Comparison of ENCODE assay signal across 12 cellular contexts in the genomic region with DNA sequence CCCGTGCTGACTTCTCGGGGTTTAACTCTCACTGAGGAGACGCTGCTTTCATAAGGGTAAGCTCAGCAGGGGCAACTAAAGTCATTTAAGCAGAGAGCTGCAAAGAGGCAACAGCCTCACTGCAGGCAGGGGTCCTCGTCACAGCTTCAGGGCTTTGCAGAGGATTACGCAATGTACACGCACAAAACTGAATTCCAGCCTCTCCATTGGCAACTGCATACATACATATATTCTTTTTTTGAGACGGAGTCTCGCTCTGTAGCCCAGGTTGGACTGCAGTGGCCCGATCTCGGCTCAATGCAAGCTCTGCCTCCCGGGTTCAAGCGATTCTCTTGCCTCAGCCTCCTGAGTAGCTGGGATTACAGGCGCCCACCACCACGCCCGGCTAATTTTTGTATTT. TPM values are rescaled to one million over a fixed set of nuclear protein-coding genes. Genes with fewer than 3 reads are reported as not detected.
DNase-seq lines count a peak whose midpoint lies in the region; ATAC-seq and TF ChIP-seq lines count a peak whose summit lies in the region.
"Had no signal": no experiment of that assay in that cellular context is flagged by ENCODE, and none has a peak within 500 bp of the region (broad histone marks: within the 10 kb centered on the region; RNA-seq: fewer than 3 reads in every experiment).

No MANE protein-coding gene starts in this region.

- H2AFZ ChIP-seq in IMR-90 (replicated peaks; ENCODE audit: low read length, poor library complexity): no peak overlapping the region

- no peak for TF ChIP-seq POLR2A in IMR-90 (IDR thresholded peaks at IDR 0.05; ENCODE audit: low read depth, low read length)

- peaks cover 6% of the 10 kb centered on the region; the same call in 1 of the 2 replicates for H3K9me1 ChIP-seq in IMR-90 (ENCODE audit: insufficient read depth, low read length)

- peaks cover 26 to 78% of the 10 kb centered on the region in 2 experiments for H3K79me1 ChIP-seq in IMR-90 (ENCODE audit: low read depth in 1 of 2, low read length in 2 of 2)

- DNase-seq in SIG-M5 treated with dmso at 0.1 percent for 504 hours (lab: John Stamatoyannopoulos, UW; ENCODE audit: unreplicated experiment): peak; percentile 76
- DNase-seq in SIG-M5 (lab: John Stamatoyannopoulos, UW): no peak
- DNase-seq in IMR-90: peak; percentile 49
- DNase-seq in adipocyte (ENCODE audit: low read depth): peak; percentile 60
- DNase-seq in nephron progenitor cell: no peak
- no peak for DNase-seq in SK-N-DZ (ENCODE audit: low spot score)
- DNase-seq in T-helper 9 cell: no peak
- no peak for DNase-seq in pons (ENCODE audit: low spot score)
- DNase-seq: activated CD4-positive, alpha-beta T cell treated with anti-CD3 and anti-CD28 coated beads, Interleukin-2, amount 50 U/mL, for 1 hour; effector CD4-positive, alpha-beta T cell; NCI-H1105 treated with DMSO at 0.1 percent for 48 hours had no signal

- H3K4ac ChIP-seq in IMR-90 (ENCODE audit: low read depth, low read length): no peak overlapping the region

- no peak overlapping the region for H3K56ac ChIP-seq in IMR-90 (ENCODE audit: extremely low read depth, insufficient read depth, low read length)

- H2AK5ac ChIP-seq in IMR-90 (ENCODE audit: low read depth, low read length): no peak overlapping the region

- peak overlapping the region; percentile 48 for H3K27ac Mint-ChIP-seq in nephron progenitor cell
- H3K27ac Mint-ChIP-seq: activated naive CD8-positive, alpha-beta T cell had no signal

- BruUV-seq in IMR-90 (replicated peaks; lab: Mats Ljungman, UMichigan): no TSS peak

- TF ChIP-seq CTCF in IMR-90 (conservative IDR thresholded peaks at IDR 0.05; ENCODE audit: low read depth, low read length) (0 out of 2 replicates have a peak, but pooled peaks have one; percentile 15), nephron progenitor cell (IDR thresholded peaks at IDR 0.05) (no peak)

- dilution Hi-C loops in IMR-90 (cut with HindIII; ENCODE audit: low sequenced_read_pairs, unreplicated experiment): no loop called here

- CTCF ChIA-PET in IMR-90 (lab: Yijun Ruan, JAX): no interaction called here

- no peak overlapping the region for H2BK120ac ChIP-seq in IMR-90 (ENCODE audit: low read depth, low read length)

- H3K4me1 Mint-ChIP-seq in nephron progenitor cell: peaks cover 38% of the 10 kb centered on the region

- H3K4me3 ChIP-seq in IMR-90 (ENCODE audit: insufficient read depth, low read depth, low read length) (no peak overlapping the region), adipocyte (ENCODE audit: low read length) (no peak overlapping the region)

- no peak for ATAC-seq in IMR-90 (ENCODE audit: low read depth)

- peaks cover 39% of the 10 kb centered on the region for H3K36me3 Mint-ChIP-seq in nephron progenitor cell (ENCODE audit: low read depth)

- H3K36me3 ChIP-seq in IMR-90 (ENCODE audit: control insufficient read depth, insufficient read depth, low read length): no peaks in the 10 kb centered on the region
- no peaks in the 10 kb centered on the region for H3K36me3 ChIP-seq in adipocyte (ENCODE audit: control insufficient read depth, insufficient read depth, low read length, severe bottlenecking)

- no peak overlapping the region for H3K27ac ChIP-seq in IMR-90 (ENCODE audit: insufficient read depth, low read length)

- H2AK9ac ChIP-seq in IMR-90 (replicated peaks; ENCODE audit: low read depth, low read length, poor library complexity): no peak overlapping the region

- H3K9ac ChIP-seq in IMR-90 (ENCODE audit: low read depth, low read length) (no peak overlapping the region), adipocyte (ENCODE audit: low read length) (no peak overlapping the region)

- no peak for TF ChIP-seq RAD21 in IMR-90 (IDR thresholded peaks at IDR 0.05; ENCODE audit: low read length)

- intact Hi-C loops in IMR-90 (cut with micrococcal nuclease): no loop called here

- no peak overlapping the region for H2BK20ac ChIP-seq in IMR-90 (ENCODE audit: low read depth, low read length)

- no peak overlapping the region for H3K4me2 ChIP-seq in IMR-90 (ENCODE audit: low read depth, low read length)

- H3K9me3 ChIP-seq in IMR-90 (ENCODE audit: control insufficient read depth, insufficient read depth, low read length) (no peaks in the 10 kb centered on the region), adipocyte (ENCODE audit: control insufficient read depth, low read length) (no peaks in the 10 kb centered on the region)

- POLR2A ChIA-PET in IMR-90 (lab: Charles Lee; ENCODE audit: unreplicated experiment): no interaction called here

- no peaks in the 10 kb centered on the region for H3K9me3 Mint-ChIP-seq in nephron progenitor cell

- H4K91ac ChIP-seq in IMR-90 (ENCODE audit: insufficient read depth, low read depth, low read length): no peak overlapping the region

- no peak overlapping the region for H3K23ac ChIP-seq in IMR-90 (ENCODE audit: low read depth, low read length)

- 47% methylated on average over 3 of the region's 15 CpGs; no CpG with 5 or more reads in 1 of the 2 experiments for WGBS in IMR-90 (ENCODE audit: extremely low coverage in 2 of 2, insufficient read length in 1 of 2), 2 experiments

- H3K4me3 Mint-ChIP-seq in nephron progenitor cell: no peak overlapping the region

- in situ Hi-C loops in IMR-90 (cut with MboI; ENCODE audit: low sequenced_read_pairs): no loop called here

- H3K27me3 Mint-ChIP-seq in nephron progenitor cell (ENCODE audit: low read depth, poor library complexity): peaks cover 3% of the 10 kb centered on the region
- H3K27me3 Mint-ChIP-seq: activated naive CD8-positive, alpha-beta T cell had no signal

- no peak overlapping the region for H2BK15ac ChIP-seq in IMR-90 (ENCODE audit: low read depth, low read length)

- H2BK5ac ChIP-seq in IMR-90 (ENCODE audit: low read depth, low read length, poor library complexity, severe bottlenecking): no peak overlapping the region

- peaks cover 14% of the 10 kb centered on the region for H4K20me1 ChIP-seq in IMR-90 (ENCODE audit: insufficient read depth, low read length)

- H3K27me3 ChIP-seq in IMR-90 (ENCODE audit: control insufficient read depth, insufficient read depth, low read length) (no peaks in the 10 kb centered on the region), adipocyte (replicated peaks; ENCODE audit: control insufficient read depth, insufficient read depth, low read length) (no peaks in the 10 kb centered on the region)

- no peak overlapping the region for H3K14ac ChIP-seq in IMR-90 (replicated peaks; ENCODE audit: low read depth, low read length)

- no peak overlapping the region for H4K5ac ChIP-seq in IMR-90 (ENCODE audit: low read depth, low read length)

- H4K8ac ChIP-seq in IMR-90 (ENCODE audit: low read depth in 2 of 2, low read length in 2 of 2): no peak overlapping the region

- H3K18ac ChIP-seq in IMR-90 (ENCODE audit: low read depth, low read length): no peak overlapping the region

- peaks cover 2% of the 10 kb centered on the region; the same call in 1 of the 2 replicates for H3K4me1 ChIP-seq in IMR-90 (ENCODE audit: control insufficient read depth, insufficient read depth, low read length)
- H3K4me1 ChIP-seq in adipocyte (ENCODE audit: control insufficient read depth, insufficient read depth, low read length): peaks cover 14% of the 10 kb centered on the region

TF ChIP-seq in IMR-90, 13 proteins besides CTCF, POLR2A, EP300 and RAD21:
- TF ChIP-seq RCOR1 (IDR thresholded peaks at IDR 0.05; ENCODE audit: insufficient replicate concordance, low read length) (no peak), RFX5 (IDR thresholded peaks at IDR 0.05; ENCODE audit: low read depth, low read length) (no peak), CEBPB (IDR thresholded peaks at IDR 0.05; ENCODE audit: low read depth, low read length) (peak; percentile 98)

RNA-seq across cellular contexts. Expression of a gene that starts 2.4 kb away (rescaled TPM):
- 5.0 and 5.3 TPM in 2 replicates for total RNA-seq in IMR-90 (2012; rRNA removed)
- polyA plus RNA-seq in IMR-90 (2012; rRNA removed): 10.0 and 10.6 TPM in 2 replicates
- 7.2 and 11.4 TPM in 2 replicates for polyA plus RNA-seq in IMR-90 (2012; cell fraction: cytosol; rRNA removed)
- 17.0 and 27.6 TPM in 2 replicates for polyA plus RNA-seq in IMR-90 (2012; cell fraction: nucleus; rRNA removed; ENCODE audit: low replicate concordance)
- 21.0 and 24.1 TPM in 2 replicates for polyA plus RNA-seq in SK-N-DZ (2014; cell fraction: cytosol; rRNA removed)
- polyA plus RNA-seq in SK-N-DZ (2014; cell fraction: nucleus; rRNA removed): 27.4 and 33.7 TPM in 2 replicates

RNA-seq across cellular contexts. Expression of a gene that starts 28.7 kb away (rescaled TPM):
- 20.3 and 21.1 TPM in 2 replicates for total RNA-seq in IMR-90 (2012; rRNA removed)
- polyA plus RNA-seq in IMR-90 (2012; rRNA removed): 62.3 and 67.4 TPM in 2 replicates
- 33.4 and 56.7 TPM in 2 replicates for polyA plus RNA-seq in IMR-90 (2012; cell fraction: cytosol; rRNA removed)
- polyA plus RNA-seq in IMR-90 (2012; cell fraction: nucleus; rRNA removed; ENCODE audit: low replicate concordance): 57.3 and 74.5 TPM in 2 replicates
- 328 and 395 TPM in 2 replicates for polyA plus RNA-seq in SK-N-DZ (2014; cell fraction: cytosol; rRNA removed)
- polyA plus RNA-seq in SK-N-DZ (2014; cell fraction: nucleus; rRNA removed): 365 and 369 TPM in 2 replicates

RNA-seq across cellular contexts. Expression of a gene that starts 33.6 kb away (rescaled TPM):
- total RNA-seq in IMR-90 (2012; rRNA removed): 9.4 and 14.7 TPM in 2 replicates
- 18.8 and 22.5 TPM in 2 replicates for polyA plus RNA-seq in IMR-90 (2012; rRNA removed)
- polyA plus RNA-seq in IMR-90 (2012; cell fraction: cytosol; rRNA removed): 7.5 and 18.1 TPM in 2 replicates
- 121 and 228 TPM in 2 replicates for polyA plus RNA-seq in IMR-90 (2012; cell fraction: nucleus; rRNA removed; ENCODE audit: low replicate concordance)
- 18.3 and 19.3 TPM in 2 replicates for polyA plus RNA-seq in SK-N-DZ (2014; cell fraction: cytosol; rRNA removed)
- 124 and 166 TPM in 2 replicates for polyA plus RNA-seq in SK-N-DZ (2014; cell fraction: nucleus; rRNA removed)

RNA-seq across cellular contexts. Expression of a gene that starts 50.4 kb away (rescaled TPM):
- 4.2 and 4.7 TPM in 2 replicates for total RNA-seq in IMR-90 (2012; rRNA removed)
- polyA plus RNA-seq in IMR-90 (2012; rRNA removed): 10.6 and 12.2 TPM in 2 replicates
- 3.2 and 6.8 TPM in 2 replicates for polyA plus RNA-seq in IMR-90 (2012; cell fraction: cytosol; rRNA removed)
- polyA plus RNA-seq in IMR-90 (2012; cell fraction: nucleus; rRNA removed; ENCODE audit: low replicate concordance): 10.9 and 32.5 TPM in 2 replicates
- 0.23 and 0.97 TPM in 2 replicates for polyA plus RNA-seq in SK-N-DZ (2014; cell fraction: cytosol; rRNA removed)
- polyA plus RNA-seq in SK-N-DZ (2014; cell fraction: nucleus; rRNA removed): 0.69 and 1.7 TPM in 2 replicates

Comparison
In these comparisons a context has a peak if more than half of its experiments do, and no peak if none do; other contexts are left out.
1. DNase-seq: peak in SIG-M5 treated with dmso at 0.1 percent for 504 hours (single experiment), IMR-90 (single experiment) and adipocyte (single experiment); none in SIG-M5 (single experiment), nephron progenitor cell (single experiment), SK-N-DZ (single experiment), T-helper 9 cell (single experiment) and pons (single experiment).